Comparison of ENCODE assay signal across 1 cellular context in genomic region chr4:87489678-87490077, GRCh38.
TF ChIP-seq lines count a peak whose summit lies in the region.

No MANE protein-coding gene starts in this region.

TF ChIP-seq in GM23338, 12 proteins besides CTCF, POLR2A, EP300 and RAD21 (continued from another document):
- TF ChIP-seq ZNF462 (CRISPR knock-in tag; IDR thresholded peaks at IDR 0.05) (no peak), CREB1 (CRISPR knock-in tag; IDR thresholded peaks at IDR 0.05; ENCODE audit: low read depth) (no peak), EZH2 (IDR thresholded peaks at IDR 0.05; ENCODE audit: low read depth, unreplicated experiment) (no peak), ETS1 (IDR thresholded peaks at IDR 0.05) (no peak), ZNF114 (CRISPR knock-in tag; IDR thresholded peaks at IDR 0.05) (no peak), ZNF331 (CRISPR knock-in tag; IDR thresholded peaks at IDR 0.05; ENCODE audit: low read depth) (no peak), POLR2AphosphoS5 (IDR thresholded peaks at IDR 0.05; ENCODE audit: low read depth) (no peak), JUNB (IDR thresholded peaks at IDR 0.05; ENCODE audit: unreplicated experiment) (no peak)
